ENCODE assay signal across 8 cellular contexts in the genomic region with DNA sequence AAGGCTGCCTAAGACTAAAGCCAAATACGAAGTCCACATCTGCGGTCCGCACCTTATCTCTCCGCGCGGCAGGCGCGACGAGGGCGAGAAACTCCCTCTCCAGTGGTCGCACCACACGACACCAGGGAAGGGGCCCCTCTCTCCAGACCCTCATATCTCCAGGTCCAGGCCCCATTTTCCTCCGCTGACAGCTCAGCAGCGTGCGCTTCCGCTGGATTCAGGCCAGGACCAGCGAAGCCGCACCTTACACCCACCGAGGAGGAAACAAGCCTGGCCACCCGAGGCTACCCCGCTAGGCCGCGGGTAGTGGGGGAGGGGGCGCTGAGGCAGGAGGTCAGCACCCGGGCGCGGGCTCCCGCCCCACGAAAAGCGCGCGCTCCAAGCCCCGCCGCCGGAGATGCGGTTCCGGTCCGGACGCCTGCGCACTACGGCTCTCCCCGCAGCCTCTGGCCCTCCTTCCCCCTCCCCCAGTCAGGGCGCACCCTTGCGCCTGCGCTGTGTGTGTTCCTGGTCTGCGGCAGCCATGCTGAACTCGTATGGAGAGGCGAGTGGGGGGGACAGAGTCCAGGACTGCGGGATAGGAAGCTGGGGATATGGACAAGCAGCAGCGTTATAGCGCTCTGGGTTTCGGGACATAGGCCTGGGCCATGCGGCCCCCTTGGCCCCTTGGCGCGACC. TPM values are rescaled to one million over a fixed set of nuclear protein-coding genes. Genes with fewer than 3 reads are reported as not detected.
A peak's percentile ranks its signal among the peaks of the same experiment; 100 is the strongest.
DNase-seq lines count a peak whose midpoint lies in the region; ATAC-seq and TF ChIP-seq lines count a peak whose summit lies in the region.

A gene (plus strand): TSS at position 502 of the 677 bp plus-strand sequence. CDS start 4,305 bp downstream, outside the sequence.

- intact Hi-C loops in CD4-positive, alpha-beta memory T cell (cut with micrococcal nuclease), result loop anchor here (1.0 to 5.0 kb wide), 3 partner anchors 27 to 232 kb away; a partner anchor contains a TSS
- intact Hi-C loops in IMR-90 (cut with micrococcal nuclease), result loop anchor here (2.0 kb wide), 1 partner anchor 73 kb away; no protein-coding TSS in a partner anchor
- intact Hi-C loops in mucosa of descending colon (cut with DNase I, micrococcal nuclease), result no loop called here

- H3K27me3 Mint-ChIP-seq in CD4-positive, alpha-beta memory T cell, result no peaks in the 10 kb centered on the region

- peak within 1 kb of the TSS; percentile 100; the same call in 2 of the 3 replicates for H2BK15ac ChIP-seq in IMR-90 (ENCODE audit: low read depth, low read length)

- peak within 1 kb of the TSS; percentile 97 for H2AFZ ChIP-seq in IMR-90 (replicated peaks; ENCODE audit: low read length, poor library complexity)

- CTCF ChIA-PET in CD4-positive, alpha-beta memory T cell (lab: Charles Lee; ENCODE audit: partially characterized antibody), result interaction anchor here (0.7 to 22.2 kb wide), 13 partner anchors 12 to 130 kb away, joined by 3 to 537 read pairs (median 8); a partner anchor contains a TSS
- CTCF ChIA-PET in IMR-90 (lab: Yijun Ruan, JAX), result interaction anchor here (0.6 to 2.1 kb wide), 5 partner anchors 15 to 100 kb away, joined by 3 to 10 read pairs (median 4); a partner anchor contains a TSS

- TF ChIP-seq RAD21 in IMR-90 (IDR thresholded peaks at IDR 0.05; ENCODE audit: low read length), result no peak

- H3K18ac ChIP-seq in IMR-90 (ENCODE audit: low read depth, low read length), result peak within 1 kb of the TSS; percentile 100

- H4K8ac ChIP-seq in IMR-90 (ENCODE audit: low read depth in 2 of 2, low read length in 2 of 2), result peak within 1 kb of the TSS; percentile 99 to 100

- no peaks in the 10 kb centered on the region; the same call in 1 of the 2 replicates for H3K9me1 ChIP-seq in IMR-90 (ENCODE audit: insufficient read depth, low read length)

- peaks cover 17% of the 10 kb centered on the region for H4K20me1 ChIP-seq in IMR-90 (ENCODE audit: insufficient read depth, low read length)

- peak within 1 kb of the TSS; percentile 90 to 96 for H3K4me3 ChIP-seq in CD4-positive, alpha-beta memory T cell (ENCODE audit: low read length in 2 of 2)
- H3K4me3 ChIP-seq in IMR-90 (ENCODE audit: insufficient read depth, low read depth, low read length) (peak within 1 kb of the TSS; percentile 80), epithelial cell of esophagus (ENCODE audit: low read length) (peak within 1 kb of the TSS; percentile 89), mucosa of descending colon (peak within 1 kb of the TSS; percentile 66)

- peak within 1 kb of the TSS; percentile 100 for H4K5ac ChIP-seq in IMR-90 (ENCODE audit: low read depth, low read length)

- peaks cover 0 to 12% (median 0%) of the 10 kb centered on the region in 8 donors for H3K9me3 Mint-ChIP-seq in CD4-positive, alpha-beta memory T cell

- no peaks in the 10 kb centered on the region for H3K36me3 ChIP-seq in CD4-positive, alpha-beta memory T cell (ENCODE audit: insufficient read depth, low read length)
- H3K36me3 ChIP-seq in IMR-90 (ENCODE audit: control insufficient read depth, insufficient read depth, low read length) (peaks cover 10% of the 10 kb centered on the region), mucosa of descending colon (ENCODE audit: low read depth) (no peaks in the 10 kb centered on the region)

- POLR2A ChIA-PET in CD4-positive, alpha-beta memory T cell (lab: Charles Lee; ENCODE audit: partially characterized antibody), result interaction anchor here (1.3 to 24.6 kb wide), 11 partner anchors 11 to 838 kb away, joined by 3 to 698 read pairs (median 167); a partner anchor contains a TSS
- POLR2A ChIA-PET in IMR-90 (lab: Charles Lee; ENCODE audit: unreplicated experiment), result interaction anchor here (0.6 kb wide), 1 partner anchor 1427 kb away, joined by 3 read pairs; a partner anchor contains a TSS

- no peaks in the 10 kb centered on the region for H3K9me3 ChIP-seq in CD4-positive, alpha-beta memory T cell (ENCODE audit: control insufficient read depth in 1 of 2, low read length in 2 of 2)
- H3K9me3 ChIP-seq in IMR-90 (ENCODE audit: control insufficient read depth, insufficient read depth, low read length) (no peaks in the 10 kb centered on the region), mucosa of descending colon (no peaks in the 10 kb centered on the region)

- peak within 1 kb of the TSS; percentile 83 to 96 (median 94) for H3K4me3 Mint-ChIP-seq in CD4-positive, alpha-beta memory T cell

- peaks cover 10 to 50% of the 10 kb centered on the region in 2 experiments; a peak in 3 of 4 replicates for H3K79me1 ChIP-seq in IMR-90 (ENCODE audit: low read depth in 1 of 2, low read length in 2 of 2)

- in situ Hi-C loops in IMR-90 (cut with MboI; ENCODE audit: low sequenced_read_pairs), result loop anchor here (25.0 kb wide), 1 partner anchor 781 kb away; a partner anchor contains a TSS

- H2AK9ac ChIP-seq in IMR-90 (replicated peaks; ENCODE audit: low read depth, low read length, poor library complexity), result peak within 1 kb of the TSS; percentile 100

- peak within 1 kb of the TSS; percentile 99 for H2BK120ac ChIP-seq in IMR-90 (ENCODE audit: low read depth, low read length)

- peak within 1 kb of the TSS; percentile 94 to 100 (median 99) for H3K27ac Mint-ChIP-seq in CD4-positive, alpha-beta memory T cell

- BruUV-seq in IMR-90 (replicated peaks; lab: Mats Ljungman, UMichigan), result no TSS peak

- peaks cover 40% of the 10 kb centered on the region for H3K4me1 ChIP-seq in CD4-positive, alpha-beta memory T cell (ENCODE audit: insufficient read depth, low read length)
- H3K4me1 ChIP-seq in IMR-90 (ENCODE audit: control insufficient read depth, insufficient read depth, low read length), result peaks cover 4% of the 10 kb centered on the region; the same call in 1 of the 2 replicates
- H3K4me1 ChIP-seq in mucosa of descending colon (ENCODE audit: low read depth), result peaks cover 16% of the 10 kb centered on the region

- ATAC-seq in GM21423 (IDR thresholded peaks at IDR 0.05; ENCODE audit: unreplicated experiment) (peak; percentile 34), IMR-90 (ENCODE audit: low read depth) (peak; percentile 53), mucosa of descending colon (peak; percentile 67)

- peak within 1 kb of the TSS; percentile 99 for H2BK5ac ChIP-seq in IMR-90 (ENCODE audit: low read depth, low read length, poor library complexity, severe bottlenecking)

- dilution Hi-C loops in IMR-90 (cut with HindIII; ENCODE audit: low sequenced_read_pairs, unreplicated experiment), result no loop called here

- TF ChIP-seq CTCF in IMR-90 (conservative IDR thresholded peaks at IDR 0.05; ENCODE audit: low read depth, low read length) (no peak), epithelial cell of esophagus (IDR thresholded peaks at IDR 0.05; ENCODE audit: insufficient read depth, low read depth, low read length, missing control alignments) (no peak), mucosa of descending colon (IDR thresholded peaks at IDR 0.05) (no peak)

- peak within 1 kb of the TSS; percentile 100 for H2AK5ac ChIP-seq in IMR-90 (ENCODE audit: low read depth, low read length)

- H3K36me3 Mint-ChIP-seq in CD4-positive, alpha-beta memory T cell, result peaks cover 18 to 42% of the 10 kb centered on the region in 2 donors

- peak within 1 kb of the TSS; percentile 100 for H3K56ac ChIP-seq in IMR-90 (ENCODE audit: extremely low read depth, insufficient read depth, low read length)

- peak; percentile 97 to 99 (median 98) for DNase-seq in CD4-positive, alpha-beta memory T cell
- DNase-seq in IMR-90 (peak; percentile 95), OCI-M2 (lab: John Stamatoyannopoulos, UW; ENCODE audit: unreplicated experiment) (peak; percentile 80), activated T-cell treated with anti-CD3 and anti-CD28 coated beads for 4 hours (peak; percentile 91), epithelial cell of esophagus (ENCODE audit: low read depth) (peak; percentile 96), mucosa of descending colon (peak; percentile 94 to 99 (median 98))
- DNase-seq in stimulated activated CD8-positive, alpha-beta memory T cell treated with anti-CD3 and anti-CD28 coated beads, Interleukin-4, amount 100 ng/mL, for 1 hour (ENCODE audit: low read depth in 2 of 2, low spot score in 1 of 2), result peak; percentile 88 to 93

- peak within 1 kb of the TSS; percentile 92 for H2BK20ac ChIP-seq in IMR-90 (ENCODE audit: low read depth, low read length)

- H4K91ac ChIP-seq in IMR-90 (ENCODE audit: insufficient read depth, low read depth, low read length), result peak within 1 kb of the TSS; percentile 100

- peak within 1 kb of the TSS; percentile 99 for H3K9ac ChIP-seq in IMR-90 (ENCODE audit: low read depth, low read length)

- peak within 1 kb of the TSS; percentile 100 for H3K14ac ChIP-seq in IMR-90 (replicated peaks; ENCODE audit: low read depth, low read length)

- no CpG with 5 or more reads among the region's 55 CpGs for WGBS in IMR-90 (ENCODE audit: extremely low coverage in 2 of 2, insufficient read length in 1 of 2), 2 experiments

- no peaks in the 10 kb centered on the region for H3K27me3 ChIP-seq in CD4-positive, alpha-beta memory T cell (ENCODE audit: insufficient read depth, low read length)
- no peaks in the 10 kb centered on the region for H3K27me3 ChIP-seq in IMR-90 (ENCODE audit: control insufficient read depth, insufficient read depth, low read length)

- peak within 1 kb of the TSS; percentile 100 for H3K4ac ChIP-seq in IMR-90 (ENCODE audit: low read depth, low read length)

- peak within 1 kb of the TSS; percentile 95 for H3K27ac ChIP-seq in CD4-positive, alpha-beta memory T cell (ENCODE audit: low read depth, low read length)
- peak within 1 kb of the TSS; percentile 100 for H3K27ac ChIP-seq in IMR-90 (ENCODE audit: insufficient read depth, low read length)

- peak within 1 kb of the TSS; percentile 100 for H3K23ac ChIP-seq in IMR-90 (ENCODE audit: low read depth, low read length)

- peaks cover 26 to 76% (median 34%) of the 10 kb centered on the region in 4 donors for H3K4me1 Mint-ChIP-seq in CD4-positive, alpha-beta memory T cell

- peak; percentile 62 for TF ChIP-seq POLR2A in IMR-90 (IDR thresholded peaks at IDR 0.05; ENCODE audit: low read depth, low read length)

- peak within 1 kb of the TSS; percentile 92 for H3K4me2 ChIP-seq in IMR-90 (ENCODE audit: low read depth, low read length)

TF ChIP-seq in IMR-90, 13 proteins besides CTCF, POLR2A, EP300 and RAD21 (continues in another document):
- TF ChIP-seq MAZ (IDR thresholded peaks at IDR 0.05; ENCODE audit: borderline replicate concordance, low read depth, low read length), result peak; percentile 41; the same call in 1 of the 2 replicates
- no peak for TF ChIP-seq NFE2L2 (IDR thresholded peaks at IDR 0.05; ENCODE audit: low read depth, low read length)
- peak; percentile 8; the same call in 1 of the 2 replicates for TF ChIP-seq RFX5 (IDR thresholded peaks at IDR 0.05; ENCODE audit: low read depth, low read length)
- peak; percentile 69; the same call in 1 of the 2 replicates for TF ChIP-seq MXI1 (IDR thresholded peaks at IDR 0.05; ENCODE audit: borderline replicate concordance, low read depth, low read length)

RNA-seq across cellular contexts. Expression of the gene that starts here (rescaled TPM):
- total RNA-seq in CD4-positive, alpha-beta memory T cell, result 100 to 1,000 TPM; 375 to 378 TPM
- polyA plus RNA-seq in CD4-positive, alpha-beta memory T cell, result 10 to 100 TPM; 13.7 to 87.8 TPM
- 75.8 and 99.5 TPM in 2 replicates for total RNA-seq in IMR-90 (2012; rRNA removed)
- polyA plus RNA-seq in IMR-90 (2012; rRNA removed), result 140 and 144 TPM in 2 replicates
- 50.6 and 64.6 TPM in 2 replicates for polyA plus RNA-seq in IMR-90 (2012; cell fraction: cytosol; rRNA removed)
- 171 and 486 TPM in 2 replicates for polyA plus RNA-seq in IMR-90 (2012; cell fraction: nucleus; rRNA removed; ENCODE audit: low replicate concordance)
- 100 to 1,000 TPM; 133 to 195 (median 168) TPM for total RNA-seq in mucosa of descending colon

Comparison
In these comparisons a context has a peak if more than half of its experiments do, and no peak if none do; other contexts are left out.
1. Peak in every context shown above with its lines: DNase-seq, ATAC-seq, H3K4me3 ChIP-seq and H3K27ac ChIP-seq.
2. intact Hi-C loops: an anchor here in CD4-positive, alpha-beta memory T cell (1.0 to 5.0 kb wide) and IMR-90 (2.0 kb wide); none called in mucosa of descending colon.